8 cellular contexts compared by ENCODE assay signal in genomic region chr6:33198853-33199436, GRCh38. TPM values are rescaled to one million over a fixed set of nuclear protein-coding genes. Genes with fewer than 3 reads are reported as not detected.
DNase-seq lines count a peak whose midpoint lies in the region; ATAC-seq and TF ChIP-seq lines count a peak whose summit lies in the region.

No MANE protein-coding gene starts in this region.

- H3K14ac ChIP-seq in mesenchymal stem cell (ENCODE audit: low read length in 2 of 2) = no peak overlapping the region

- H2BK12ac ChIP-seq in mesenchymal stem cell (ENCODE audit: low read length in 2 of 2) = no peak overlapping the region

- no peak overlapping the region for H2AFZ ChIP-seq in mesenchymal stem cell (ENCODE audit: low read depth, low read length)

- TF ChIP-seq POLR2A in vagina (IDR thresholded peaks at IDR 0.05) = no peak

- no peak overlapping the region for H3K18ac ChIP-seq in mesenchymal stem cell (ENCODE audit: low read depth in 1 of 2, low read length in 2 of 2)

- no peak overlapping the region for H2BK120ac ChIP-seq in mesenchymal stem cell (ENCODE audit: low read depth, low read length)

- DNase-seq in left ventricle myocardium inferior = no peak
- no peak for DNase-seq in left cardiac atrium
- DNase-seq in astrocyte of the spinal cord (ENCODE audit: low read depth, low spot score) = no peak
- DNase-seq in mesenchymal stem cell = no peak
- DNase-seq in vagina (ENCODE audit: extremely low spot score in 2 of 2) = no peak
- DNase-seq in HuH-7.5 (ENCODE audit: low spot score) = no peak
- DNase-seq in DMS 273 treated with DMSO at 0.1 percent for 48 hours (lab: John Stamatoyannopoulos, UW) = no peak

- ATAC-seq in left cardiac atrium = no peak
- no peak for ATAC-seq in HG03457 (IDR thresholded peaks at IDR 0.05; ENCODE audit: unreplicated experiment)

- H3K4me1 ChIP-seq in left ventricle myocardium inferior (peaks cover 88% of the 10 kb centered on the region), mesenchymal stem cell (ENCODE audit: control insufficient read depth, insufficient read depth, low read depth, low read length) (peaks cover 34% of the 10 kb centered on the region), vagina (peaks cover 56% of the 10 kb centered on the region)

- H3K27ac ChIP-seq in left ventricle myocardium inferior (replicated peaks) (peak overlapping the region; percentile 99), mesenchymal stem cell (ENCODE audit: low read length, poor library complexity, severe bottlenecking) (no peak overlapping the region), vagina (peak overlapping the region; percentile 94)

- intact Hi-C loops in left ventricle myocardium inferior (cut with micrococcal nuclease) = no loop called here
- intact Hi-C loops in left cardiac atrium (cut with DNase I) = loop anchor here in 1 of 2 donors (5.0 kb wide), 2 partner anchors 37 to 1072 kb away; partner anchors contain the start of gene ATF6B
- intact Hi-C loops in vagina (cut with DNase I) = no loop called here

- H2BK15ac ChIP-seq in mesenchymal stem cell (ENCODE audit: low read depth, poor library complexity, severe bottlenecking) = no peak overlapping the region

- TF ChIP-seq CTCF in left ventricle myocardium inferior (IDR thresholded peaks at IDR 0.05; ENCODE audit: borderline replicate concordance) (no peak), astrocyte of the spinal cord (IDR thresholded peaks at IDR 0.05; ENCODE audit: low read depth, low read length) (no peak), vagina (IDR thresholded peaks at IDR 0.05) (no peak)

- H3K4me2 ChIP-seq in mesenchymal stem cell (ENCODE audit: low read length, poor library complexity, severe bottlenecking) = peak overlapping the region; percentile 82

- no peak overlapping the region for H2AK5ac ChIP-seq in mesenchymal stem cell (ENCODE audit: low read length, severe bottlenecking)

- no peak overlapping the region for H2BK5ac ChIP-seq in mesenchymal stem cell (ENCODE audit: low read depth, low read length, poor library complexity, severe bottlenecking)

- in situ Hi-C loops in astrocyte of the spinal cord (cut with HindIII; ENCODE audit: low sequenced_read_pairs) = no loop called here

- H3K36me3 ChIP-seq in left ventricle myocardium inferior = peaks cover 65% of the 10 kb centered on the region
- H3K36me3 ChIP-seq in mesenchymal stem cell (ENCODE audit: control insufficient read depth in 1 of 2, insufficient read depth in 2 of 2, low read depth in 1 of 2, low read length in 2 of 2) = peaks cover 56 to 58% of the 10 kb centered on the region in 2 experiments
- peaks cover 0 to 39% of the 10 kb centered on the region in 2 donors for H3K36me3 ChIP-seq in vagina

- no peak overlapping the region for H3K4ac ChIP-seq in mesenchymal stem cell (ENCODE audit: low read depth in 1 of 2, low read length in 2 of 2)

- H3K27me3 ChIP-seq in left ventricle myocardium inferior (ENCODE audit: low read depth) (no peaks in the 10 kb centered on the region), mesenchymal stem cell (ENCODE audit: control insufficient read depth in 1 of 2, insufficient read depth in 1 of 2, low read length in 2 of 2) (no peaks in the 10 kb centered on the region), vagina (no peaks in the 10 kb centered on the region)

- H3K9ac ChIP-seq in mesenchymal stem cell (ENCODE audit: low read length) = peak overlapping the region; percentile 100

- 60% methylated on average over 2 of the region's 3 CpGs for WGBS in mesenchymal stem cell

- no peak overlapping the region for H3K23ac ChIP-seq in mesenchymal stem cell (ENCODE audit: low read length in 2 of 2)

- H3K4me3 ChIP-seq in left ventricle myocardium inferior (peak overlapping the region; percentile 99), astrocyte of the spinal cord (ENCODE audit: low read depth, low read length) (peak overlapping the region; percentile 82), mesenchymal stem cell (ENCODE audit: insufficient read depth in 1 of 2, low read depth in 1 of 2, low read length in 2 of 2) (peak overlapping the region; percentile 12 to 98), vagina (peak overlapping the region; percentile 81 to 96)

- H3K9me3 ChIP-seq in left ventricle myocardium inferior (replicated peaks) = no peaks in the 10 kb centered on the region
- no peaks in the 10 kb centered on the region for H3K9me3 ChIP-seq in mesenchymal stem cell (ENCODE audit: control insufficient read depth, low read length)
- H3K9me3 ChIP-seq in vagina = no peaks in the 10 kb centered on the region

- H4K8ac ChIP-seq in mesenchymal stem cell (ENCODE audit: low read length) = no peak overlapping the region

- no peak overlapping the region for H4K91ac ChIP-seq in mesenchymal stem cell (ENCODE audit: low read length)

- H3K79me1 ChIP-seq in mesenchymal stem cell (replicated peaks; ENCODE audit: low read length, poor library complexity, severe bottlenecking) = peaks cover 25% of the 10 kb centered on the region

RNA-seq across cellular contexts. Expression of gene RXRB, which starts 1.5 kb away (rescaled TPM):
- total RNA-seq in left ventricle myocardium inferior (40.3 TPM), left cardiac atrium (10 to 100 TPM; 32.5 to 39.5 TPM), vagina (28.0 TPM)
- 20.3 TPM for polyA plus RNA-seq in mesenchymal stem cell (2013, experiment 1 of 2)
- 20.2 TPM for polyA plus RNA-seq in mesenchymal stem cell (2013, experiment 2 of 2)

RNA-seq across cellular contexts. Expression of gene SLC39A7, which starts 1.7 kb away (rescaled TPM):
- total RNA-seq in left ventricle myocardium inferior = 50.5 TPM
- total RNA-seq in left cardiac atrium = 100 to 1,000 TPM in 1 of 2 donors, 10 to 100 TPM in 1; 80.1 to 132 TPM
- polyA plus RNA-seq in mesenchymal stem cell (2013, experiment 1 of 2) = 120 TPM
- polyA plus RNA-seq in mesenchymal stem cell (2013, experiment 2 of 2) = 117 TPM
- 36.3 TPM for total RNA-seq in vagina

RNA-seq across cellular contexts. Expression of gene HSD17B8, which starts 5.5 kb away (rescaled TPM):
- total RNA-seq in left ventricle myocardium inferior (18.2 TPM), left cardiac atrium (10 to 100 TPM; 13.3 to 14.3 TPM), vagina (17.7 TPM)
- 3.9 TPM for polyA plus RNA-seq in mesenchymal stem cell (2013, experiment 1 of 2)
- polyA plus RNA-seq in mesenchymal stem cell (2013, experiment 2 of 2) = 3.5 TPM

RNA-seq across cellular contexts. Expression of gene COL11A2, which starts 6.7 kb away (rescaled TPM):
- total RNA-seq in left ventricle myocardium inferior = 1.3 TPM
- 1 to 10 TPM in 1 of 2 donors, under 1 TPM in 1; 0.94 to 1.3 TPM for total RNA-seq in left cardiac atrium
- 0.44 TPM for polyA plus RNA-seq in mesenchymal stem cell (2013, experiment 1 of 2)
- 0.37 TPM for polyA plus RNA-seq in mesenchymal stem cell (2013, experiment 2 of 2)
- total RNA-seq in vagina = 0.25 TPM

RNA-seq across cellular contexts. Expression of gene RING1, which starts 9.4 kb away (rescaled TPM):
- total RNA-seq in left ventricle myocardium inferior = 28.4 TPM
- 10 to 100 TPM; 29.7 to 30.0 TPM for total RNA-seq in left cardiac atrium
- polyA plus RNA-seq in mesenchymal stem cell (2013, experiment 1 of 2) = 45.1 TPM
- 46.6 TPM for polyA plus RNA-seq in mesenchymal stem cell (2013, experiment 2 of 2)
- 32.7 TPM for total RNA-seq in vagina
